Comparison of ENCODE assay signal across 19 cellular contexts in the genomic region with DNA sequence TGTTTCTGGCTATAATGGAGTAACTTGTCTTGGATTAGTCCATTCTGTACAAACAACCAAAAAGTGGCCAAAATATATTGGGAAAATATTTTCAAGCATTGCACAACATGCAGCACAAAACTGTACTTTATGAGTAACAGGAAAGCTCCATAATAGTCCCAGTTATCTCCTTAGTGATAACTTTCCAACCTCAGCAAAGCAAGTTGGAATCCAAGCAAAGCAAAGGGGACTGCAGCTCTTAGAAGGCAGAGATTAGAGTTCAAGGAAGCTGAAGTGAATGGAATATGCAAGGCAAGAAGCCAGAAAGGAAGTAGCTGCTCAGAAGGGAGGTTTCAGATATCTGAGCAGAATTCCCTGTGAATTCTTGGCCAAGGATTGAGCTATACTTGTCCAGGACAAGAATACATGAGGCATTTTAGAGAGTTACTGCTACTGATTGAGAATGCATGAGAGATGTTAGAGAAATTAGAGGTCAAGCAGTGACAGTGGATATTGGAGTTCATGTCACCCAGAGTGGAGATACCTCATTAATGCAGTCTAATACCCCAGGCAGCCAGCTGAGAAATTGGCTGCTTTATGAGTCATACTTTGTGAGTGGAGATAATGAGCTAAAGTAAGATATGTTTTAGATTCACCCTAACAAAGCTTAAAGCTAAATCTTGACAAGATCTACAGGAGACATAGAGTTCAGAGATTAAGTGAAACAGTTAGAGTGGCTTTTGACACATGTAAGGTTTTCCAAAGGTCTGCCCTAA.
A peak's percentile ranks its signal among the peaks of the same experiment; 100 is the strongest.
DNase-seq lines count a peak whose midpoint lies in the region; ATAC-seq and TF ChIP-seq lines count a peak whose summit lies in the region.
"Had no signal": no experiment of that assay in that cellular context is flagged by ENCODE, and none has a peak within 500 bp of the region (broad histone marks: within the 10 kb centered on the region; RNA-seq: fewer than 3 reads in every experiment).

No MANE protein-coding gene starts in this region.

- no peak overlapping the region for H3K27ac ChIP-seq in right lobe of liver
- H3K27ac ChIP-seq: BLaER1, suprapubic skin had no signal

- H3K4me3 Mint-ChIP-seq in HFFc6 = no peak overlapping the region
- H3K4me3 Mint-ChIP-seq: activated naive CD4-positive, alpha-beta T cell treated with anti-CD3 and anti-CD28 coated beads for 36 hours had no signal

- peaks cover 36% of the 10 kb centered on the region for H3K4me1 Mint-ChIP-seq in HFFc6 (ENCODE audit: low read depth)

- peak overlapping the region; percentile 82 for H3K27ac Mint-ChIP-seq in HFFc6
- H3K27ac Mint-ChIP-seq: activated naive CD4-positive, alpha-beta T cell treated with anti-CD3 and anti-CD28 coated beads for 36 hours had no signal

- no peaks in the 10 kb centered on the region for H3K27me3 ChIP-seq in right lobe of liver
- H3K27me3 ChIP-seq: BLaER1, suprapubic skin had no signal

- intact Hi-C loops in right lobe of liver (cut with DNase I) = no loop called here

- DNase-seq in AG08396 (ENCODE audit: low spot score) (peak; percentile 3), HFFc6 (peak; percentile 46), epithelial cell of esophagus (ENCODE audit: low read depth) (peak; percentile 44), right lobe of liver (no peak), medulla oblongata (ENCODE audit: extremely low spot score) (no peak)
- DNase-seq in stimulated activated CD4-positive, alpha-beta T cell treated with anti-CD3 and anti-CD28 coated beads, Interleukin-2, amount 100 ng/mL, for 48 hours = no peak
- DNase-seq in activated T-cell treated with anti-CD3 and anti-CD28 coated beads, Interleukin-2, amount 50 U/mL, for 48 hours = no peak
- DNase-seq: activated naive CD4-positive, alpha-beta T cell treated with anti-CD3 and anti-CD28 coated beads for 36 hours; cerebellar nuclear complex; DMS79; midbrain; NCI-H1694 treated with DMSO at 0.1 percent for 48 hours; NCI-H526; nucleus accumbens had no signal

- ATAC-seq in right lobe of liver (peak; percentile 56 to 81 (median 72)), GM21367 (IDR thresholded peaks at IDR 0.05; ENCODE audit: unreplicated experiment) (no peak)
- ATAC-seq: activated CD4-positive, CD25-positive, alpha-beta regulatory T cell treated with anti-CD3 and anti-CD28 coated beads, Interleukin-2, amount 50 U/mL, for 24 hours; Panc1 had no signal

- H3K27me3 Mint-ChIP-seq in HFFc6 (ENCODE audit: insufficient read depth) = no peaks in the 10 kb centered on the region

- H3K36me3 Mint-ChIP-seq in HFFc6 (ENCODE audit: low read depth) = peaks cover 16% of the 10 kb centered on the region

- H3K4me3 ChIP-seq in epithelial cell of esophagus (ENCODE audit: low read length) (no peak overlapping the region), right lobe of liver (no peak overlapping the region)
- H3K4me3 ChIP-seq: BLaER1, suprapubic skin had no signal

- TF ChIP-seq POLR2A in right lobe of liver (IDR thresholded peaks at IDR 0.05) = no peak

- H3K9me3 ChIP-seq in right lobe of liver = no peaks in the 10 kb centered on the region
- H3K9me3 ChIP-seq: suprapubic skin had no signal

- H3K4me1 ChIP-seq in right lobe of liver = no peaks in the 10 kb centered on the region
- H3K4me1 ChIP-seq: BLaER1, suprapubic skin had no signal

- no peak for TF ChIP-seq CTCF in HFFc6 (IDR thresholded peaks at IDR 0.05)
- TF ChIP-seq CTCF in epithelial cell of esophagus (IDR thresholded peaks at IDR 0.05; ENCODE audit: insufficient read depth, low read depth, low read length, missing control alignments) = no peak
- TF ChIP-seq CTCF in right lobe of liver (IDR thresholded peaks at IDR 0.05) = no peak

- H3K9me3 Mint-ChIP-seq in HFFc6 = peaks cover 5% of the 10 kb centered on the region

- no peaks in the 10 kb centered on the region for H3K36me3 ChIP-seq in right lobe of liver
- H3K36me3 ChIP-seq: BLaER1, suprapubic skin had no signal

Comparison
In these comparisons a context has a peak if more than half of its experiments do, and no peak if none do; other contexts are left out.
1. DNase-seq: peak in AG08396 (single experiment), HFFc6 (single experiment) and epithelial cell of esophagus (single experiment); none in right lobe of liver (0 of 3), stimulated activated CD4-positive, alpha-beta T cell treated with anti-CD3 and anti-CD28 coated beads, Interleukin-2, amount 100 ng/mL, for 48 hours (0 of 2), activated T-cell treated with anti-CD3 and anti-CD28 coated beads, Interleukin-2, amount 50 U/mL, for 48 hours (0 of 2) and medulla oblongata (single experiment).